ENCODE assay signal across 8 cellular contexts in the genomic region with DNA sequence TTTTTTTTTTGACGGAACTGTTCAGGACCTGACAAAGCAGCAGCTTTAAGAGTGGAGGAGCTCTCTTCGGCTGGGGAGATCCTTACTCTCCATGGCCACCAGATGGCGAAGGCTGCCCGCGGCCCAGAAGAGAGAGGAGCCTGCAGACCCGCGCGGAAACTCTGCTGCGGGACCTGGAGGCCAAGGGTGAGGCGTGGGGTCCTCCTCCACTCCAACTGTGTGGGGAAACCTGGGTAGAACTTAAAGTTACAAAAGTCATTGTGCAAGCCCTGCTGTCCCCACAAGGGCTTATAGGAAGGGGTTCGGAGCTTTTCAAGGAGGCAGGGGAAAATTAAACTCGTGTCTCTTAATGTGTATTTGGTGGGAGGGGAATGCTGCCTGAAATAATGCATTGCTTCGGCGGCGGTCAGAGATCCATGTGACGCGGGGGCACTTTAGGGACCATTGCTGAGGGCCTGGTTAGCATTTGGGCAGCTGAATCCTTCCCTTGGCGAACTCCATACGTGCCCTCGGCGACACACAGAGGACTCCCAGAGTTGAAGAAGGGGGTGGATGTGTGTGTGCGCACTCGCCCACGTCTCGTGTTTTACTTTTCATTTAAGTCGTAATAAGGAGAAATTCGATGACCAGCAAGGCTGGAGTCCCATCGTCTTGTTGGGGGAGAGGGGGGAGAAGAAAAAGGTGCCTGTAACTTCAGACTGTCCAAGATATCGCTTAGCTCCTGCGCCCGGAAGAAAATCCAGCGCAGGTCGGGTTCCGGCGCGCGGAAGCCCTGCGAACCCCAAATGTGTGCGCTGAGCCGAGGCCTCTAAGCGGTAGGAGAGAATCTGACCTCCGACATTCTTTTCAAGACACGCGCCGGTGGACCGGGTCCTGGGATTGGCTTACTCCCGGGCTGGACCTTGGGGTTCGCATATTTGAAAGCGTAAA. TPM values are rescaled to one million over a fixed set of nuclear protein-coding genes. Genes with fewer than 3 reads are reported as not detected.
DNase-seq lines count a peak whose midpoint lies in the region; ATAC-seq and TF ChIP-seq lines count a peak whose summit lies in the region.

No MANE protein-coding gene starts in this region.

- no peak overlapping the region for H3K9ac ChIP-seq in endocrine pancreas (ENCODE audit: control insufficient read depth, insufficient read depth, low read length)

- peaks cover 27% of the 10 kb centered on the region for H3K4me1 Mint-ChIP-seq in activated CD8-positive, alpha-beta memory T cell treated with anti-CD3 and anti-CD28 coated beads, Interleukin-2, amount 10 ng/mL, durations not matched to agents 7 days and 5 days

- POLR2A ChIA-PET in BJ (lab: Charles Lee), result interaction anchor here (0.7 kb wide), 1 partner anchor 610 kb away, joined by 16 read pairs; no protein-coding TSS in a partner anchor

- no peaks in the 10 kb centered on the region for H3K36me3 ChIP-seq in BJ (ENCODE audit: control insufficient read depth, insufficient read depth, low read length)
- no peaks in the 10 kb centered on the region for H3K36me3 ChIP-seq in endocrine pancreas (ENCODE audit: control insufficient read depth, insufficient read depth, low read length)

- CTCF ChIA-PET in BJ (lab: Yijun Ruan, JAX), result interaction anchor here (0.6 to 2.5 kb wide), 35 partner anchors 9 to 632 kb away, joined by 3 to 20 read pairs (median 4); partner anchors contain the start of gene EOMES
- CTCF ChIA-PET in activated CD8-positive, alpha-beta memory T cell treated with anti-CD3 and anti-CD28 coated beads, Interleukin-2, amount 10 ng/mL, durations not matched to agents 7 days and 5 days (lab: Charles Lee), result interaction anchor here (0.5 to 3.2 kb wide), 71 partner anchors 9 to 1522 kb away, joined by 3 to 79 read pairs (median 4); partner anchors contain the start of genes AZI2, EOMES, NEK10 and ZCWPW2

- no peaks in the 10 kb centered on the region for H3K9me3 Mint-ChIP-seq in activated CD8-positive, alpha-beta memory T cell treated with anti-CD3 and anti-CD28 coated beads, Interleukin-2, amount 10 ng/mL, durations not matched to agents 7 days and 5 days (ENCODE audit: low read depth)

- peaks cover 13% of the 10 kb centered on the region for H3K36me3 Mint-ChIP-seq in activated CD8-positive, alpha-beta memory T cell treated with anti-CD3 and anti-CD28 coated beads, Interleukin-2, amount 10 ng/mL, durations not matched to agents 7 days and 5 days

- peak overlapping the region; percentile 86 for H3K4me3 Mint-ChIP-seq in activated CD8-positive, alpha-beta memory T cell treated with anti-CD3 and anti-CD28 coated beads, Interleukin-2, amount 10 ng/mL, durations not matched to agents 7 days and 5 days

- peak overlapping the region; percentile 43 for H3K4me3 ChIP-seq in BJ (ENCODE audit: low read depth, low read length)
- H3K4me3 ChIP-seq in endocrine pancreas (ENCODE audit: control insufficient read depth, insufficient read depth, low read length), result peak overlapping the region; percentile 60

- ATAC-seq in GM19043 (IDR thresholded peaks at IDR 0.05; ENCODE audit: low read depth, unreplicated experiment), result peak; percentile 91
- ATAC-seq in HG03354 (IDR thresholded peaks at IDR 0.05; ENCODE audit: poor library complexity, severe bottlenecking, unreplicated experiment), result peak; percentile 95
- ATAC-seq in activated CD8-positive, alpha-beta memory T cell treated with anti-CD3 and anti-CD28 coated beads, Interleukin-2, amount 10 ng/mL, durations not matched to agents 7 days and 5 days, result peak; percentile 93

- H3K4me1 ChIP-seq in endocrine pancreas (ENCODE audit: control insufficient read depth, insufficient read depth, low read length), result no peaks in the 10 kb centered on the region

- H3K27ac Mint-ChIP-seq in activated CD8-positive, alpha-beta memory T cell treated with anti-CD3 and anti-CD28 coated beads, Interleukin-2, amount 10 ng/mL, durations not matched to agents 7 days and 5 days, result peak overlapping the region; percentile 90

- peaks cover 41% of the 10 kb centered on the region for H3K27me3 Mint-ChIP-seq in activated CD8-positive, alpha-beta memory T cell treated with anti-CD3 and anti-CD28 coated beads, Interleukin-2, amount 10 ng/mL, durations not matched to agents 7 days and 5 days

- TF ChIP-seq CTCF in BJ (IDR thresholded peaks at IDR 0.05; ENCODE audit: insufficient read depth, low read depth, low read length), result peak; percentile 89

- H3K27me3 ChIP-seq in BJ (ENCODE audit: control insufficient read depth, insufficient read depth, low read length), result peaks cover 41% of the 10 kb centered on the region
- H3K27me3 ChIP-seq in endocrine pancreas (ENCODE audit: control insufficient read depth, insufficient read depth, low read length), result peaks cover 15% of the 10 kb centered on the region

- DNase-seq in BJ (ENCODE audit: low read depth), result peak; percentile 8
- peak; percentile 63 for DNase-seq in NCI-H774 (lab: John Stamatoyannopoulos, UW)
- DNase-seq in activated CD8-positive, alpha-beta memory T cell treated with anti-CD3 and anti-CD28 coated beads, Interleukin-2, amount 10 ng/mL, durations not matched to agents 7 days and 5 days, result peak; percentile 90
- peak; percentile 60 for DNase-seq in midbrain (lab: John Stamatoyannopoulos, UW)
- DNase-seq in stimulated activated CD8-positive, alpha-beta memory T cell treated with anti-CD3 and anti-CD28 coated beads, Interleukin-15, amount 100 ng/mL, for 4 hours (ENCODE audit: low read depth in 2 of 2), result peak; percentile 63 to 66

- H3K9me3 ChIP-seq in endocrine pancreas (ENCODE audit: control insufficient read depth, low read length), result no peaks in the 10 kb centered on the region

RNA-seq across cellular contexts. Expression of gene EOMES, which starts 9.7 kb away (rescaled TPM):
- polyA plus RNA-seq in BJ (2011; rRNA removed), result not detected in 2 replicates
- polyA minus RNA-seq in BJ (2011; rRNA and poly(A)+ RNA removed), result not detected in 2 replicates
- 10 to 100 TPM in 1 of 2 experiments, 1 to 10 TPM in 1; 7.3 to 12.5 TPM for total RNA-seq in activated CD8-positive, alpha-beta memory T cell treated with anti-CD3 and anti-CD28 coated beads, Interleukin-2, amount 10 ng/mL, durations not matched to agents 7 days and 5 days

Comparison
In these comparisons a context has a peak if more than half of its experiments do, and no peak if none do; other contexts are left out.
1. Peak in every context shown above with its lines: DNase-seq, ATAC-seq and H3K4me3 ChIP-seq.
2. DNase-seq: peak in every context shown above with its lines; median percentile 90 in activated CD8-positive, alpha-beta memory T cell treated with anti-CD3 and anti-CD28 coated beads, Interleukin-2, amount 10 ng/mL, durations not matched to agents 7 days and 5 days; 64 in stimulated activated CD8-positive, alpha-beta memory T cell treated with anti-CD3 and anti-CD28 coated beads, Interleukin-15, amount 100 ng/mL, for 4 hours; 63 in NCI-H774; 60 in midbrain; 8 in BJ.